In the genomic region with DNA sequence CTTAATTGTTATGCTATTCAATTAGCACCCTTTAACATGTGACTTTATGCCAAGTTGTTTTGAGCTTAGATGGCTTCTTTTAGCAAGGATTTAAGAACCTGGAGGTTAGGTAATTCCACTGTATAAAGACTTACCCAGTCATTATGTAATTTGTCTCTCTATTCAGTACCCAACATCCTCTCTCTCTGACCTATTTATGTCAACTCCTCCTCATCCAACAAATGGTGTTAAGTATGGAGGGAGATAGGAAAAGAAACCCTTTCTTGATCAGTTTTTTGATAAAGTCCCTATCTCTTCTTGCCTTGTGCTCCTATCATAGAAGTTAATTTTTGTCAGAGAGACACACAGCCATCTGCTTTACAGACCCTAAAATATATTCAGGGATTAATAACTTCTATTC, we compare ENCODE assay signal across 1 cellular context.
TF ChIP-seq lines count a peak whose summit lies in the region.

No MANE protein-coding gene starts in this region.

TF ChIP-seq in GM12878, 131 proteins besides CTCF, POLR2A, EP300 and RAD21 (continued from another document):
- TF ChIP-seq CUX1 (IDR thresholded peaks at IDR 0.05; ENCODE audit: insufficient replicate concordance, low read depth, low read length) (no peak), SPI1 (IDR thresholded peaks at IDR 0.05; ENCODE audit: borderline replicate concordance, insufficient read depth, low read depth, low read length) (no peak), NR2F1 (conservative IDR thresholded peaks at IDR 0.05) (no peak), CHD4 (IDR thresholded peaks at IDR 0.05) (no peak), RCOR1 (conservative IDR thresholded peaks at IDR 0.05; ENCODE audit: low read depth, low read length) (no peak), PBX3 (IDR thresholded peaks at IDR 0.05; ENCODE audit: insufficient replicate concordance, low read depth, low read length) (no peak), CREM (IDR thresholded peaks at IDR 0.05; ENCODE audit: low read depth) (no peak)
